ENCODE assay signal across 8 cellular contexts in genomic region chr12:57864811-57865751, GRCh38. TPM values are rescaled to one million over a fixed set of nuclear protein-coding genes. Genes with fewer than 3 reads are reported as not detected.
DNase-seq lines count a peak whose midpoint lies in the region; ATAC-seq and TF ChIP-seq lines count a peak whose summit lies in the region.

No MANE protein-coding gene starts in this region.

- intact Hi-C loops in lower leg skin (cut with DNase I; ENCODE audit: low total_unique reads): no loop called here

- ATAC-seq in GM21717 (IDR thresholded peaks at IDR 0.05; ENCODE audit: unreplicated experiment) (peak; percentile 80), GM19452 (IDR thresholded peaks at IDR 0.05; ENCODE audit: unreplicated experiment) (no peak)

- no peaks in the 10 kb centered on the region for H3K36me3 ChIP-seq in Karpas-422 (ENCODE audit: insufficient read depth, low read length)
- H3K36me3 ChIP-seq in duodenal mucosa (ENCODE audit: control insufficient read depth in 1 of 2, insufficient read depth in 2 of 2, low read length in 2 of 2): no peaks in the 10 kb centered on the region

- peaks cover 10% of the 10 kb centered on the region for H3K27me3 Mint-ChIP-seq in activated CD4-positive, alpha-beta T cell treated with anti-CD3 and anti-CD28 coated beads, Interleukin-2, amount 10 ng/mL, durations not matched to agents 7 days and 5 days

- 2 to 3% methylated on average over 29 to 41 of the region's 66 CpGs for WGBS in lower leg skin, 2 donors

- peaks cover 7% of the 10 kb centered on the region for H3K4me1 Mint-ChIP-seq in activated CD4-positive, alpha-beta T cell treated with anti-CD3 and anti-CD28 coated beads, Interleukin-2, amount 10 ng/mL, durations not matched to agents 7 days and 5 days

- peak overlapping the region; percentile 64 for H3K4me2 ChIP-seq in Karpas-422 (ENCODE audit: low read depth, low read length, poor library complexity, severe bottlenecking)

- H3K27ac ChIP-seq in Karpas-422 (ENCODE audit: low read length) (no peak overlapping the region), duodenal mucosa (ENCODE audit: low read depth, low read length) (peak overlapping the region; percentile 73)

- H3K4me3 Mint-ChIP-seq in activated CD4-positive, alpha-beta T cell treated with anti-CD3 and anti-CD28 coated beads, Interleukin-2, amount 10 ng/mL, durations not matched to agents 7 days and 5 days: peak overlapping the region; percentile 69

- H3K9me2 ChIP-seq in Karpas-422 (replicated peaks; ENCODE audit: insufficient read depth, low read length): no peaks in the 10 kb centered on the region

- no peak overlapping the region; the same call in 1 of the 2 replicates for H2AFZ ChIP-seq in Karpas-422 (ENCODE audit: low read length)

- H3K79me2 ChIP-seq in Karpas-422 (ENCODE audit: low read length): no peaks in the 10 kb centered on the region

- H3K4me1 ChIP-seq in Karpas-422 (ENCODE audit: low read length) (peaks cover 9% of the 10 kb centered on the region), duodenal mucosa (ENCODE audit: control insufficient read depth in 1 of 2, insufficient read depth in 2 of 2, low read length in 2 of 2) (peaks cover 4 to 13% of the 10 kb centered on the region in 2 donors)

- CTCF ChIA-PET in activated CD4-positive, alpha-beta T cell treated with anti-CD3 and anti-CD28 coated beads, Interleukin-2, amount 10 ng/mL, durations not matched to agents 7 days and 5 days (lab: Charles Lee): interaction anchor here (0.7 to 2.8 kb wide), 12 partner anchors 10 to 108 kb away, joined by 3 to 11 read pairs (median 4); no protein-coding TSS in a partner anchor

- DNase-seq in DMS 273 (lab: John Stamatoyannopoulos, UW; ENCODE audit: unreplicated experiment) (peak; percentile 76), Karpas-422 (no peak), lower leg skin (ENCODE audit: low spot score in 2 of 2) (peak; percentile 72 to 95)
- DNase-seq in activated CD4-positive, alpha-beta T cell treated with anti-CD3 and anti-CD28 coated beads, Interleukin-2, amount 10 ng/mL, durations not matched to agents 7 days and 5 days: peak; percentile 49
- peak; percentile 32 to 61 (median 40) for DNase-seq in stimulated activated CD4-positive, alpha-beta T cell treated with anti-CD3 and anti-CD28 coated beads, TNF-alpha, amount 100 ng/mL, for 48 hours (ENCODE audit: low read depth in 3 of 3)

- 0 out of 2 replicates have a peak, but pooled peaks cover 2% of the 10 kb centered on the region for H3K27me3 ChIP-seq in Karpas-422 (ENCODE audit: low read length)
- peaks cover 0 to 7% of the 10 kb centered on the region in 2 donors for H3K27me3 ChIP-seq in duodenal mucosa (ENCODE audit: control insufficient read depth in 1 of 2, insufficient read depth in 2 of 2, low read length in 2 of 2)

- peak overlapping the region; percentile 70 for H3K27ac Mint-ChIP-seq in activated CD4-positive, alpha-beta T cell treated with anti-CD3 and anti-CD28 coated beads, Interleukin-2, amount 10 ng/mL, durations not matched to agents 7 days and 5 days

- no peaks in the 10 kb centered on the region for H3K36me3 Mint-ChIP-seq in activated CD4-positive, alpha-beta T cell treated with anti-CD3 and anti-CD28 coated beads, Interleukin-2, amount 10 ng/mL, durations not matched to agents 7 days and 5 days (ENCODE audit: low read depth)

- H3K9ac ChIP-seq in Karpas-422 (ENCODE audit: low read length): peak overlapping the region; percentile 36; the same call in 1 of the 2 replicates
- H3K9ac ChIP-seq in duodenal mucosa (ENCODE audit: low read depth in 1 of 2, low read length in 2 of 2): peak overlapping the region; percentile 41 to 72

- TF ChIP-seq POLR2A in lower leg skin (IDR thresholded peaks at IDR 0.05): no peak

- no peak for TF ChIP-seq CTCF in lower leg skin (IDR thresholded peaks at IDR 0.05)

- no peaks in the 10 kb centered on the region for H3K9me3 ChIP-seq in Karpas-422 (ENCODE audit: low read length)
- no peaks in the 10 kb centered on the region for H3K9me3 ChIP-seq in duodenal mucosa (ENCODE audit: control insufficient read depth in 1 of 2, low read length in 2 of 2)

- no peaks in the 10 kb centered on the region for H4K20me1 ChIP-seq in Karpas-422 (ENCODE audit: insufficient read depth, low read depth, low read length)

- POLR2A ChIA-PET in activated CD4-positive, alpha-beta T cell treated with anti-CD3 and anti-CD28 coated beads, Interleukin-2, amount 10 ng/mL, durations not matched to agents 7 days and 5 days (lab: Charles Lee): interaction anchor here (0.6 kb wide), 2 partner anchors 10 to 52 kb away, joined by 3 read pairs; no protein-coding TSS in a partner anchor

- H3K9me3 Mint-ChIP-seq in activated CD4-positive, alpha-beta T cell treated with anti-CD3 and anti-CD28 coated beads, Interleukin-2, amount 10 ng/mL, durations not matched to agents 7 days and 5 days: no peaks in the 10 kb centered on the region

- H3K4me3 ChIP-seq in Karpas-422 (ENCODE audit: low read length) (peak overlapping the region; percentile 56), duodenal mucosa (ENCODE audit: low read depth in 1 of 2, low read length in 2 of 2) (peak overlapping the region; percentile 64 to 67), lower leg skin (ENCODE audit: low read depth, poor library complexity, severe bottlenecking) (peak overlapping the region; percentile 12)

RNA-seq across cellular contexts. Expression of gene CTDSP2, which starts 18.6 kb away (rescaled TPM):
- total RNA-seq in Karpas-422 (2014; rRNA removed; shearing (Covaris generic); ENCODE audit: low replicate concordance): 10.9 and 14.2 TPM in 2 replicates
- 100 to 1,000 TPM; 144 to 156 TPM for total RNA-seq in activated CD4-positive, alpha-beta T cell treated with anti-CD3 and anti-CD28 coated beads, Interleukin-2, amount 10 ng/mL, durations not matched to agents 7 days and 5 days
- 100 to 1,000 TPM; 129 to 174 (median 169) TPM for total RNA-seq in lower leg skin

RNA-seq across cellular contexts. Expression of gene AVIL, which starts 46.5 kb away (rescaled TPM):
- total RNA-seq in Karpas-422 (2014; rRNA removed; shearing (Covaris generic); ENCODE audit: low replicate concordance): 1.7 TPM in 1 of 2 replicates, not detected in the other
- 1 to 10 TPM; 3.5 to 3.6 TPM for total RNA-seq in activated CD4-positive, alpha-beta T cell treated with anti-CD3 and anti-CD28 coated beads, Interleukin-2, amount 10 ng/mL, durations not matched to agents 7 days and 5 days
- 1 to 10 TPM; 1.6 to 4.6 (median 2.8) TPM for total RNA-seq in lower leg skin

Comparison
In these comparisons a context has a peak if more than half of its experiments do, and no peak if none do; other contexts are left out.
1. H3K4me3 ChIP-seq: peak in every context shown above with its lines; median percentile 66 in duodenal mucosa; 56 in Karpas-422; 12 in lower leg skin.